ENCODE assay signal across 11 cellular contexts in genomic region chr10:103890194-103890658, GRCh38. TPM values are rescaled to one million over a fixed set of nuclear protein-coding genes. Genes with fewer than 3 reads are reported as not detected.
DNase-seq lines count a peak whose midpoint lies in the region; ATAC-seq and TF ChIP-seq lines count a peak whose summit lies in the region.
"Had no signal": no experiment of that assay in that cellular context is flagged by ENCODE, and none has a peak within 500 bp of the region (broad histone marks: within the 10 kb centered on the region; RNA-seq: fewer than 3 reads in every experiment).

No MANE protein-coding gene starts in this region.

- peak overlapping the region; percentile 71 for H3K27ac ChIP-seq in HUES48 (ENCODE audit: low read depth, low read length)
- H3K27ac ChIP-seq: psoas muscle, WERI-Rb-1 had no signal

- no peak overlapping the region for H3K9ac ChIP-seq in HUES48 (ENCODE audit: low read depth, low read length)

- no peaks in the 10 kb centered on the region for H3K27me3 Mint-ChIP-seq in activated naive CD8-positive, alpha-beta T cell treated with anti-CD3 and anti-CD28 coated beads, Interleukin-2, amount 50 U/mL, for 24 hours
- H3K27me3 Mint-ChIP-seq in mesothelial cell of epicardium (ENCODE audit: low read depth): no peaks in the 10 kb centered on the region

- no peaks in the 10 kb centered on the region for H3K9me3 Mint-ChIP-seq in activated naive CD8-positive, alpha-beta T cell treated with anti-CD3 and anti-CD28 coated beads, Interleukin-2, amount 50 U/mL, for 24 hours
- H3K9me3 Mint-ChIP-seq in mesothelial cell of epicardium: no peaks in the 10 kb centered on the region

- peak; percentile 17 for DNase-seq in CD1c-positive myeloid dendritic cell (ENCODE audit: extremely low spot score)
- no peak for DNase-seq in activated naive CD8-positive, alpha-beta T cell treated with anti-CD3 and anti-CD28 coated beads, Interleukin-2, amount 50 U/mL, for 24 hours
- DNase-seq in mesothelial cell of epicardium (ENCODE audit: low spot score in 2 of 2, unreplicated experiment in 2 of 2): no peak
- DNase-seq in AG08395 (ENCODE audit: low spot score): no peak
- no peak for DNase-seq in GDM1 (lab: John Stamatoyannopoulos, UW)
- DNase-seq in NCI-H774 (lab: John Stamatoyannopoulos, UW): no peak
- DNase-seq: NCI-H1092 treated with DMSO at 0.1 percent for 48 hours, psoas muscle, WERI-Rb-1 had no signal

- no peak for TF ChIP-seq CTCF in mesothelial cell of epicardium (IDR thresholded peaks at IDR 0.05; ENCODE audit: unreplicated experiment)

- H3K4me1 ChIP-seq in HUES48 (ENCODE audit: control insufficient read depth, insufficient read depth, low read length): 0 out of 2 replicates have a peak, but pooled peaks cover 6% of the 10 kb centered on the region

- H3K9me3 ChIP-seq in HUES48 (ENCODE audit: control insufficient read depth, insufficient read depth, low read length): no peaks in the 10 kb centered on the region
- H3K9me3 ChIP-seq: psoas muscle had no signal

- peak overlapping the region; percentile 86 for H3K27ac Mint-ChIP-seq in activated naive CD8-positive, alpha-beta T cell treated with anti-CD3 and anti-CD28 coated beads, Interleukin-2, amount 50 U/mL, for 24 hours
- peak overlapping the region; percentile 1 for H3K27ac Mint-ChIP-seq in mesothelial cell of epicardium

- H3K4me1 Mint-ChIP-seq in activated naive CD8-positive, alpha-beta T cell treated with anti-CD3 and anti-CD28 coated beads, Interleukin-2, amount 50 U/mL, for 24 hours: peaks cover 51% of the 10 kb centered on the region
- H3K4me1 Mint-ChIP-seq in mesothelial cell of epicardium: peaks cover 22% of the 10 kb centered on the region

- no peaks in the 10 kb centered on the region for H3K27me3 ChIP-seq in HUES48 (ENCODE audit: control insufficient read depth, insufficient read depth, low read length)

- H3K4me3 ChIP-seq in HUES48 (ENCODE audit: low read depth, low read length): no peak overlapping the region
- H3K4me3 ChIP-seq: psoas muscle had no signal

- peaks cover 5% of the 10 kb centered on the region; the same call in 1 of the 2 replicates for H3K36me3 ChIP-seq in HUES48 (ENCODE audit: control insufficient read depth, insufficient read depth, low read length)
- H3K36me3 ChIP-seq: WERI-Rb-1 had no signal

- H3K36me3 Mint-ChIP-seq in activated naive CD8-positive, alpha-beta T cell treated with anti-CD3 and anti-CD28 coated beads, Interleukin-2, amount 50 U/mL, for 24 hours (ENCODE audit: low read depth): peaks cover 10% of the 10 kb centered on the region
- H3K36me3 Mint-ChIP-seq in mesothelial cell of epicardium: peaks cover 6% of the 10 kb centered on the region

- H3K4me3 Mint-ChIP-seq in activated naive CD8-positive, alpha-beta T cell treated with anti-CD3 and anti-CD28 coated beads, Interleukin-2, amount 50 U/mL, for 24 hours: no peak overlapping the region
- H3K4me3 Mint-ChIP-seq in mesothelial cell of epicardium: no peak overlapping the region

- peak; percentile 78 for ATAC-seq in activated naive CD8-positive, alpha-beta T cell treated with anti-CD3 and anti-CD28 coated beads, Interleukin-2, amount 50 U/mL, for 24 hours
- ATAC-seq in GM19467 (IDR thresholded peaks at IDR 0.05; ENCODE audit: unreplicated experiment): no peak
- ATAC-seq: psoas muscle had no signal

RNA-seq across cellular contexts. Expression of gene STN1, which starts 27.8 kb away (rescaled TPM):
- 14.0 to 14.5 TPM (median 14.2 TPM) in 3 replicates for total RNA-seq in mesothelial cell of epicardium

RNA-seq across cellular contexts. Expression of gene SH3PXD2A, which starts 34.9 kb away (rescaled TPM):
- 33.5 to 36.8 TPM (median 34.4 TPM) in 3 replicates for total RNA-seq in mesothelial cell of epicardium
